18 cellular contexts compared by ENCODE assay signal in genomic region chr3:5166846-5167245, GRCh38.
"Had no signal": no experiment of that assay in that cellular context is flagged by ENCODE, and none has a peak within 500 bp of the region (broad histone marks: within the 10 kb centered on the region; RNA-seq: fewer than 3 reads in every experiment).

No MANE protein-coding gene starts in this region.

- H3K9me3 ChIP-seq: left ventricle myocardium inferior, lower lobe of right lung, spleen had no signal

- ATAC-seq: foreskin keratinocyte, left cardiac atrium, lower lobe of right lung, sciatic nerve had no signal

- H3K27ac ChIP-seq: foreskin keratinocyte, hepatocyte, left ventricle myocardium inferior, lower lobe of right lung, spleen had no signal

- H2AFZ ChIP-seq: hepatocyte had no signal

- H3K27me3 ChIP-seq: foreskin keratinocyte, hepatocyte, spleen had no signal

- H3K27ac Mint-ChIP-seq: nephron had no signal

- DNase-seq: dermis blood vessel endothelial cell; foreskin keratinocyte; head of caudate nucleus; kidney; left cardiac atrium; left ventricle myocardium inferior; lower lobe of right lung; mesenchymal stem cell; midbrain; spleen; stimulated activated CD4-positive, alpha-beta T cell treated with anti-CD3 and anti-CD28 coated beads, Interleukin-15, amount 100 ng/mL, for 24 hours; stimulated activated CD4-positive, alpha-beta T cell treated with anti-CD3 and anti-CD28 coated beads, Interleukin-1b, Interleukin-23, amount 100 ng/mL, for 48 hours; stimulated activated CD4-positive, alpha-beta T cell treated with anti-CD3 and anti-CD28 coated beads, Interleukin-4, amount 100 ng/mL, for 24 hours; stimulated activated naive CD4-positive, alpha-beta T cell; trophoblast cell had no signal

- H3K4me2 ChIP-seq: hepatocyte had no signal

- H3K4me3 Mint-ChIP-seq: nephron had no signal

- H3K9me3 Mint-ChIP-seq: nephron had no signal

- H3K4me3 ChIP-seq: hepatocyte, left ventricle myocardium inferior, lower lobe of right lung, spleen had no signal
